ENCODE assay signal across 8 cellular contexts in genomic region chr1:151254217-151255213, GRCh38. TPM values are rescaled to one million over a fixed set of nuclear protein-coding genes. Genes with fewer than 3 reads are reported as not detected.
DNase-seq lines count a peak whose midpoint lies in the region; TF ChIP-seq lines count a peak whose summit lies in the region.

PSMD4 (plus strand) TSS chr1:151254734; CDS start chr1:151254783, 49 bp downstream.

- DNase-seq in ELR (ENCODE audit: low read depth) = peak; percentile 97
- peak; percentile 97 for DNase-seq in H9
- peak; percentile 99 for DNase-seq in MM.1S
- peak; percentile 98 for DNase-seq in SIG-M5 (lab: John Stamatoyannopoulos, UW)
- peak; percentile 62 for DNase-seq in activated gamma-delta T cell (lab: John Stamatoyannopoulos, UW)
- DNase-seq in fibroblast of villous mesenchyme (ENCODE audit: low read depth) = peak; percentile 98
- DNase-seq in stomach = peak; percentile 94

- H3K4me1 Mint-ChIP-seq in H9 = peaks cover 8% of the 10 kb centered on the region in 2 experiments

- TF ChIP-seq EP300 in neural cell (conservative IDR thresholded peaks at IDR 0.05; ENCODE audit: poor library complexity, severe bottlenecking) (peak; percentile 28), stomach (IDR thresholded peaks at IDR 0.05) (no peak)

- H3K9me2 ChIP-seq in MM.1S (replicated peaks; ENCODE audit: insufficient read depth, low read length) (no peaks in the 10 kb centered on the region), neural cell (ENCODE audit: insufficient read depth, low read length) (no peaks in the 10 kb centered on the region)

- H4K20me1 ChIP-seq in H9 (ENCODE audit: control insufficient read depth, insufficient read depth, insufficient read length) = no peaks in the 10 kb centered on the region
- H4K20me1 ChIP-seq in MM.1S (ENCODE audit: insufficient read depth, low read length) = no peaks in the 10 kb centered on the region
- no peaks in the 10 kb centered on the region for H4K20me1 ChIP-seq in neural cell (ENCODE audit: insufficient read depth)

- H3K4me3 ChIP-seq in MM.1S (ENCODE audit: low read length) (peak within 1 kb of the TSS; percentile 84), fibroblast of villous mesenchyme (ENCODE audit: low read depth, low read length) (peak within 1 kb of the TSS; percentile 96), neural cell (ENCODE audit: low read length) (peak within 1 kb of the TSS; percentile 91), stomach (peak within 1 kb of the TSS; percentile 88 to 99 (median 90))

- TF ChIP-seq POLR2A in stomach (IDR thresholded peaks at IDR 0.05) = peak in 1 of 4 donors; percentile 68

- H3F3A ChIP-seq in MM.1S (ENCODE audit: insufficient read depth, low read length) (peaks cover 13% of the 10 kb centered on the region), neural cell (ENCODE audit: insufficient read depth, low read length, poor library complexity, severe bottlenecking) (no peaks in the 10 kb centered on the region)

- TF ChIP-seq CTCF in H9 (conservative IDR thresholded peaks at IDR 0.05) = no peak
- no peak for TF ChIP-seq CTCF in MM.1S (IDR thresholded peaks at IDR 0.05; ENCODE audit: low read length)
- TF ChIP-seq CTCF in fibroblast of villous mesenchyme (IDR thresholded peaks at IDR 0.05; ENCODE audit: insufficient read depth, low read depth, low read length) = no peak
- TF ChIP-seq CTCF in neural cell (IDR thresholded peaks at IDR 0.05; ENCODE audit: poor library complexity, severe bottlenecking) = no peak
- TF ChIP-seq CTCF in stomach (IDR thresholded peaks at IDR 0.05) = no peak

- no peak within 1 kb of the TSS for H2BK120ac ChIP-seq in H9 (ENCODE audit: low read depth, low read length, poor library complexity, severe bottlenecking)

- H3K79me2 ChIP-seq in H9 (ENCODE audit: insufficient read depth, low read length) = peaks cover 13% of the 10 kb centered on the region; the same call in 1 of the 2 replicates
- peaks cover 51% of the 10 kb centered on the region for H3K79me2 ChIP-seq in MM.1S (ENCODE audit: low read length)
- peaks cover 28% of the 10 kb centered on the region for H3K79me2 ChIP-seq in neural cell (replicated peaks; ENCODE audit: insufficient read depth, low read length)

- no peaks in the 10 kb centered on the region for H3K4me1 ChIP-seq in H9 (ENCODE audit: insufficient read depth, low read length)
- H3K4me1 ChIP-seq in MM.1S (ENCODE audit: low read length) = no peaks in the 10 kb centered on the region
- peaks cover 16 to 55% (median 36%) of the 10 kb centered on the region in 4 donors for H3K4me1 ChIP-seq in stomach

- H3K9me3 Mint-ChIP-seq in H9 = no peaks in the 10 kb centered on the region

- peak within 1 kb of the TSS; percentile 11 for H2AFZ ChIP-seq in H9 (ENCODE audit: low read length)
- H2AFZ ChIP-seq in MM.1S (ENCODE audit: low read length) = peak within 1 kb of the TSS; percentile 63
- H2AFZ ChIP-seq in neural cell (ENCODE audit: low read depth, low read length) = peak within 1 kb of the TSS; percentile 31

- H3K27me3 ChIP-seq in H9 (ENCODE audit: insufficient read depth, low read length) (no peaks in the 10 kb centered on the region), MM.1S (replicated peaks; ENCODE audit: insufficient read depth, low read length) (no peaks in the 10 kb centered on the region), neural cell (ENCODE audit: insufficient read depth, low read depth, low read length) (no peaks in the 10 kb centered on the region), stomach (no peaks in the 10 kb centered on the region)

- no peak within 1 kb of the TSS for H2BK12ac ChIP-seq in H9 (ENCODE audit: insufficient read length, low read depth, low read length)

- no peaks in the 10 kb centered on the region for H3K9me3 ChIP-seq in H9 (ENCODE audit: control insufficient read depth, low read depth, low read length)
- no peaks in the 10 kb centered on the region for H3K9me3 ChIP-seq in MM.1S (replicated peaks; ENCODE audit: insufficient read depth, low read length)
- no peaks in the 10 kb centered on the region for H3K9me3 ChIP-seq in neural cell (ENCODE audit: low read length)
- H3K9me3 ChIP-seq in stomach = no peaks in the 10 kb centered on the region

- no peak within 1 kb of the TSS for H3K56ac ChIP-seq in H9 (ENCODE audit: insufficient read length, low read depth, low read length)

- H3T11ph ChIP-seq in H9 (ENCODE audit: low read length) = no peak within 1 kb of the TSS

- H3K4me2 ChIP-seq in H9 (ENCODE audit: insufficient read depth, insufficient read length, low read length) (peak within 1 kb of the TSS; percentile 86), MM.1S (ENCODE audit: low read depth, low read length) (peak within 1 kb of the TSS; percentile 81), neural cell (ENCODE audit: low read length) (peak within 1 kb of the TSS; percentile 70)

- peaks cover 2% of the 10 kb centered on the region; the same call in 1 of the 2 replicates for H3K27me3 Mint-ChIP-seq in H9 (ENCODE audit: low read depth)

- no peak within 1 kb of the TSS for H3K23ac ChIP-seq in H9 (ENCODE audit: insufficient read length, low read depth, low read length)

- H4K91ac ChIP-seq in H9 (ENCODE audit: insufficient read length, low read depth, low read length) = no peak within 1 kb of the TSS

- H3K23me2 ChIP-seq in H9 (ENCODE audit: insufficient read length, low read depth, low read length, poor library complexity, severe bottlenecking) = no peaks in the 10 kb centered on the region

- WGBS in H9 (ENCODE audit: extremely low coverage, insufficient read length, low lambda C conversion rate) = no CpG with 5 or more reads among the region's 56 CpGs
- 9 to 13% (median 12%) methylated on average over 54 to 56 of the region's 56 CpGs for WGBS in stomach, 5 donors

- H2BK20ac ChIP-seq in H9 (ENCODE audit: low read depth, low read length, poor library complexity, severe bottlenecking) = no peak within 1 kb of the TSS

- H3K18ac ChIP-seq in H9 (ENCODE audit: insufficient read length, low read depth, low read length) = peak within 1 kb of the TSS; percentile 86

- H2BK15ac ChIP-seq in H9 (ENCODE audit: low read depth, low read length) = no peak within 1 kb of the TSS

- peaks cover 3 to 11% (median 9%) of the 10 kb centered on the region in 3 experiments; a peak in 6 of 7 replicates for H3K36me3 Mint-ChIP-seq in H9 (ENCODE audit: insufficient read depth in 1 of 3, low read depth in 3 of 3)

- H3K9ac ChIP-seq in H9 (ENCODE audit: extremely low read depth, insufficient read length, low read length) (peak within 1 kb of the TSS; percentile 93), MM.1S (ENCODE audit: low read length) (peak within 1 kb of the TSS; percentile 79), neural cell (ENCODE audit: low read length) (peak within 1 kb of the TSS; percentile 89)

- no peak within 1 kb of the TSS for H2AK5ac ChIP-seq in H9 (ENCODE audit: insufficient read length, low read length)

- peaks cover 3% of the 10 kb centered on the region for H3K79me1 ChIP-seq in H9 (ENCODE audit: insufficient read depth, low read depth, low read length, poor library complexity, severe bottlenecking)

- no peak within 1 kb of the TSS for H4K5ac ChIP-seq in H9 (ENCODE audit: insufficient read length, low read depth, low read length)

- no peaks in the 10 kb centered on the region for H3K36me3 ChIP-seq in MM.1S (replicated peaks; ENCODE audit: insufficient read depth, low read length)
- H3K36me3 ChIP-seq in neural cell (ENCODE audit: insufficient read depth, low read length) = no peaks in the 10 kb centered on the region
- H3K36me3 ChIP-seq in stomach = peaks cover 0 to 12% (median 6%) of the 10 kb centered on the region in 4 donors

- intact Hi-C loops in stomach (cut with DNase I; ENCODE audit: low total_unique reads) = no loop called here

- H2BK5ac ChIP-seq in H9 (ENCODE audit: insufficient read length, low read length) = no peak within 1 kb of the TSS

- no peak within 1 kb of the TSS for H3K4ac ChIP-seq in H9 (ENCODE audit: low read depth, low read length)

- 0 out of 2 replicates have a peak within 1 kb of the TSS, but pooled peaks have one; percentile 70 for H3K14ac ChIP-seq in H9 (ENCODE audit: insufficient read depth, low read length)

- no peak for TF ChIP-seq RAD21 in neural cell (conservative IDR thresholded peaks at IDR 0.05)

- H3K4me3 Mint-ChIP-seq in H9 = peak within 1 kb of the TSS; percentile 91 to 95

- H3K27ac ChIP-seq in H9 (ENCODE audit: insufficient read length, low read depth, low read length) (no peak within 1 kb of the TSS), MM.1S (ENCODE audit: low read length) (peak within 1 kb of the TSS; percentile 44), neural cell (ENCODE audit: low read length) (peak within 1 kb of the TSS; percentile 75), stomach (peak within 1 kb of the TSS; percentile 91 to 97 (median 92))

- peak within 1 kb of the TSS; percentile 92 to 97 (median 93) for H3K27ac Mint-ChIP-seq in H9

- no peak within 1 kb of the TSS for H4K8ac ChIP-seq in H9 (replicated peaks; ENCODE audit: insufficient read length, low read depth, low read length)

TF ChIP-seq in neural cell, 6 proteins besides CTCF, POLR2A, EP300 and RAD21:
- peak; percentile 71 for TF ChIP-seq MXI1 (conservative IDR thresholded peaks at IDR 0.05; ENCODE audit: poor library complexity, severe bottlenecking)
- peak; percentile 98 for TF ChIP-seq POLR2AphosphoS5 (IDR thresholded peaks at IDR 0.05)
- TF ChIP-seq EZH2 (IDR thresholded peaks at IDR 0.05; ENCODE audit: borderline replicate concordance, insufficient read depth, low read length, poor library complexity, severe bottlenecking) = no peak

RNA-seq across cellular contexts. Expression of gene PSMD4, which starts in this region (rescaled TPM):
- 205 and 207 TPM in 2 replicates for total RNA-seq in H9 (2021)
- total RNA-seq in fibroblast of villous mesenchyme = 135 and 139 TPM in 2 replicates
- 341 and 364 TPM in 2 replicates for polyA plus RNA-seq in neural cell
- 148 and 150 TPM in 2 replicates for polyA minus RNA-seq in neural cell
- total RNA-seq in stomach = 100 to 1,000 TPM in 2 of 5 donors, 10 to 100 TPM in 3; 81.3 to 220 (median 83.2) TPM
- polyA plus RNA-seq in stomach = 100 to 1,000 TPM; 126 to 234 (median 176) TPM

Comparison
In these comparisons a context has a peak if more than half of its experiments do, and no peak if none do; other contexts are left out.
1. H2AFZ ChIP-seq: peak in every context shown above with its lines; median percentile 63 in MM.1S; 31 in neural cell; 11 in H9.